Comparison of ENCODE assay signal across 7 cellular contexts in the genomic region with DNA sequence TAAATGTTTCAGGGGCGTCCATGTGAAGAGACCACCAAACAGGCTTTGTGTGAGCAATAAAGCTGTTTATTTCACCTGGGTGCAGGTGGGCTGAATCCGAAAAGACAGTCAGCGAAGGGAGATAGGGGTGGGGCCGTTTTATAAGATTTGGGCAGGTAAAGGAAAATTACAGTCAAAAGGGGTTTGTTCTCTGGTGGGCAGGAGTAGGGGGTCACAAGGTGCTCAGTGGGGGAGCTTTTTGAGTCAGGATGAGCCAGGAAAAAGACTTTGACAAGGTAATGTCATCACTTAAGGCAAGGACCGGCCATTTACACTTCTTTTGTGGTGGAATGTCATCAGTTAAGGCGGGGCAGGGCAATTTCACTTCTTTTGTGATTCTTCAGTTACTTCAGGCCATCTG.
DNase-seq lines count a peak whose midpoint lies in the region; ATAC-seq and TF ChIP-seq lines count a peak whose summit lies in the region.
"Not testable (repeated sequence)": the region's sequence is repeated elsewhere in the genome, so short reads cannot be mapped to it uniquely, and the experiment has no call there.

No MANE protein-coding gene starts in this region.

- H3K36me3 Mint-ChIP-seq in Calu3 (ENCODE audit: insufficient read depth, unreplicated experiment); GM23338 (ENCODE audit: low read depth); endodermal cell (ENCODE audit: low read depth); osteocyte (ENCODE audit: unreplicated experiment): not testable (repeated sequence)

- WGBS in endodermal cell (ENCODE audit: insufficient coverage in 1 of 2, insufficient read length in 1 of 2), 2 experiments = 64 to 90% methylated on average over 2 to 6 of the region's 6 CpGs

- peak overlapping the region; percentile 61 for H3K9ac ChIP-seq in HUES6 (ENCODE audit: low read length)
- H3K9ac ChIP-seq in endodermal cell (ENCODE audit: extremely low read depth, low read length, poor library complexity, severe bottlenecking) = not testable (repeated sequence)

- H3K27me3 Mint-ChIP-seq in Calu3 (ENCODE audit: unreplicated experiment); GM23338 (ENCODE audit: insufficient read depth, low read depth, poor library complexity); endodermal cell (ENCODE audit: insufficient read depth); osteocyte (ENCODE audit: unreplicated experiment): not testable (repeated sequence)

- not testable (repeated sequence) for BruUV-seq in Calu3 (replicated peaks; lab: Mats Ljungman, UMichigan)

- H3K79me2 ChIP-seq in GM23338 (replicated peaks; ENCODE audit: insufficient read depth) = not testable (repeated sequence)

- not testable (repeated sequence) for H3K4me3 Mint-ChIP-seq in Calu3 (ENCODE audit: low read depth, unreplicated experiment); GM23338; osteocyte (ENCODE audit: unreplicated experiment)
- H3K4me3 Mint-ChIP-seq in endodermal cell = peak overlapping the region; percentile 20

- not testable (repeated sequence) for H3K36me3 ChIP-seq in GM23338 (ENCODE audit: insufficient read depth); HUES6 (ENCODE audit: control insufficient read depth, insufficient read depth, low read length); RWPE2 (ENCODE audit: low read depth); brain microvascular endothelial cell (replicated peaks); endodermal cell (ENCODE audit: control insufficient read depth, insufficient read depth, low read length)

- H4K20me1 ChIP-seq in GM23338 (replicated peaks; ENCODE audit: insufficient read depth) = not testable (repeated sequence)

- not testable (repeated sequence) for H3K9me3 Mint-ChIP-seq in Calu3 (ENCODE audit: low read depth, unreplicated experiment); GM23338; endodermal cell; osteocyte (ENCODE audit: unreplicated experiment)

- H3K9me2 ChIP-seq in GM23338 (ENCODE audit: insufficient read depth) = not testable (repeated sequence)

- peak overlapping the region; percentile 48; the same call in 1 of the 2 replicates for H3K4me2 ChIP-seq in GM23338

- intact Hi-C loops in Calu3 (cut with micrococcal nuclease; ENCODE audit: unreplicated experiment) = loop anchor here (5.0 to 10.0 kb wide), 2 partner anchors 185 to 263 kb away; no protein-coding TSS in a partner anchor

- H3K9me3 ChIP-seq in HUES6 (ENCODE audit: control insufficient read depth, insufficient read depth, low read depth, low read length); RWPE2 (ENCODE audit: severe bottlenecking); endodermal cell (ENCODE audit: control insufficient read depth, low read length): not testable (repeated sequence)

- H3K4me3 ChIP-seq in GM23338; HUES6 (ENCODE audit: low read depth, low read length); RWPE2 (ENCODE audit: severe bottlenecking); brain microvascular endothelial cell (ENCODE audit: low read depth, low read length); endodermal cell (ENCODE audit: low read length): not testable (repeated sequence)

- in situ Hi-C loops in brain microvascular endothelial cell (cut with HindIII; ENCODE audit: low pct_ligation_motif_present, low sequenced_read_pairs) = not testable (repeated sequence)

- H3K4me1 Mint-ChIP-seq in Calu3 (ENCODE audit: low read depth, unreplicated experiment) (peaks cover 16% of the 10 kb centered on the region), GM23338 (peaks cover 28% of the 10 kb centered on the region), endodermal cell (peaks cover 62% of the 10 kb centered on the region), osteocyte (ENCODE audit: unreplicated experiment) (peaks cover 33% of the 10 kb centered on the region)

- not testable (repeated sequence) for H2AFZ ChIP-seq in GM23338

- peaks cover 24% of the 10 kb centered on the region for H3K4me1 ChIP-seq in GM23338 (ENCODE audit: insufficient read depth)
- peaks cover 27% of the 10 kb centered on the region for H3K4me1 ChIP-seq in HUES6 (ENCODE audit: control insufficient read depth, insufficient read depth, low read length)
- H3K4me1 ChIP-seq in RWPE2 (ENCODE audit: insufficient read depth, poor library complexity, severe bottlenecking) = peaks cover 30% of the 10 kb centered on the region
- not testable (repeated sequence) for H3K4me1 ChIP-seq in endodermal cell (ENCODE audit: control insufficient read depth, insufficient read depth, low read length)

- not testable (repeated sequence) for H3F3A ChIP-seq in GM23338 (replicated peaks; ENCODE audit: low read depth)

- CTCF ChIA-PET in Calu3 (lab: Charles Lee) = interaction anchor here (0.7 to 1.7 kb wide), 2 partner anchors 263 to 1988 kb away, joined by 4 read pairs; no protein-coding TSS in a partner anchor

- peak overlapping the region; percentile 90 for H3K27ac ChIP-seq in GM23338 (ENCODE audit: low read depth)
- H3K27ac ChIP-seq in HUES6 (ENCODE audit: low read depth, low read length) = peak overlapping the region; percentile 96
- H3K27ac ChIP-seq in RWPE2 (ENCODE audit: poor library complexity, severe bottlenecking) = peak overlapping the region; percentile 84
- peak overlapping the region; percentile 56 for H3K27ac ChIP-seq in brain microvascular endothelial cell
- H3K27ac ChIP-seq in endodermal cell (ENCODE audit: low read depth, low read length) = not testable (repeated sequence)

- not testable (repeated sequence) for H3K27me3 ChIP-seq in GM23338 (ENCODE audit: insufficient read depth); HUES6 (ENCODE audit: control insufficient read depth, insufficient read depth, low read length); RWPE2 (ENCODE audit: insufficient read depth, poor library complexity, severe bottlenecking); brain microvascular endothelial cell (replicated peaks); endodermal cell (ENCODE audit: control insufficient read depth, insufficient read depth, low read length, poor library complexity, severe bottlenecking)

- ATAC-seq in GM23338; RWPE2 (ENCODE audit: low read depth): not testable (repeated sequence)

- not testable (repeated sequence) for TF ChIP-seq CTCF in Calu3 (IDR thresholded peaks at IDR 0.05; ENCODE audit: unreplicated experiment); GM23338 (conservative IDR thresholded peaks at IDR 0.05; ENCODE audit: low read depth in 2 of 2); RWPE2 (IDR thresholded peaks at IDR 0.05; ENCODE audit: poor library complexity, severe bottlenecking); brain microvascular endothelial cell (IDR thresholded peaks at IDR 0.05; ENCODE audit: low read depth, low read length, missing control alignments); endodermal cell (conservative IDR thresholded peaks at IDR 0.05); osteocyte (IDR thresholded peaks at IDR 0.05)

- H3K27ac Mint-ChIP-seq in Calu3 (ENCODE audit: unreplicated experiment) = peak overlapping the region; percentile 61
- peak overlapping the region; percentile 50; the same call in 1 of the 2 replicates for H3K27ac Mint-ChIP-seq in GM23338
- peak overlapping the region; percentile 91 for H3K27ac Mint-ChIP-seq in endodermal cell
- peak overlapping the region; percentile 67 for H3K27ac Mint-ChIP-seq in osteocyte (ENCODE audit: unreplicated experiment)

- DNase-seq in Calu3; GM23338 (ENCODE audit: low spot score); RWPE2 (ENCODE audit: low spot score); brain microvascular endothelial cell; osteocyte (ENCODE audit: extremely low spot score, unreplicated experiment): not testable (repeated sequence)
- DNase-seq in endodermal cell = peak; percentile 61

TF ChIP-seq in GM23338, 12 proteins besides CTCF, POLR2A, EP300 and RAD21:
- TF ChIP-seq NANOG (IDR thresholded peaks at IDR 0.05; ENCODE audit: borderline replicate concordance) = 0 out of 2 replicates have a peak, but pooled peaks have one; percentile 17
